Comparison of ENCODE assay signal across 8 cellular contexts in the genomic region with DNA sequence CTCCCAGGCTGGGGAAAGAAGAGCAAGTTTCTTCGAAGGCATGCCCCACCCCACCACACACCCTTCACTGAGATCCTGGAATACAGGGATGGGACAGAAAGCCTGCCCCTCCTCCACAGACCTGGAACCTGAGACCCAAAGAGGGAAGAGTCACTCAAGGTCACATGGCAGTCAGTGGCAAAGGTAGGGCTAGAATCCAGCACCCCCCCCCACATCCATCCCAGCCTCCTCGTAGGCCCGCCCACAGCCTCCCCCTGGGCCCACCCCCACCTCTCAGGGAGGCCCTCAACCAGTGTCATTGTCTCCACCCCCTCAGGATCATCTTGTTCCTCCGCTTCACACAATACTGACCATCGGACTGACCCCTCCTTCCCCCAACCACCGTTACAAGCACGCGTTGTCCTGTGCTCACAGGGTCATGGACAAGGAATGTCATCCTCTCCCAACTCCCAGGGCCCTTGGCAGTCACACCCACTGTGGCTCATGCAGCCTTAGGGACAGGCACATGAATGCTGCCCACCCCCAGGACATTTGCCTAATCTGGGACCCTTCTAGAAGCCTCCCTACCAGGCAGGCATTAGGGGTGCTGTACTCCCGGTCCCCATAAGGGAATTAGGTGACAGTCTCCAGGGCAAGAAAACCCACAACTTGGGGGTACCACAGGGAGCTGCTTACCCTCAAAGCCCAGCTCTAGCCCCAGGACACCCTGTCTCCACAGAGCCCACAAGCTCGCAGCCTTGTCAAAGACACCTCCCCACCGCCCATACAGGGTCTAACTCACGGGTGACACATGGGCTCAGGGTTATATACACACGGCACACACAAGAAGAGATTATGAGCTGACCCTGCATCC. TPM values are rescaled to one million over a fixed set of nuclear protein-coding genes. Genes with fewer than 3 reads are reported as not detected.
A peak's percentile ranks its signal among the peaks of the same experiment; 100 is the strongest.
DNase-seq lines count a peak whose midpoint lies in the region; ATAC-seq, FAIRE-seq and TF ChIP-seq lines count a peak whose summit lies in the region.

No MANE protein-coding gene starts in this region.

- no peaks in the 10 kb centered on the region; the same call in 1 of the 2 replicates for H3K4me1 ChIP-seq in HEK293 (ENCODE audit: control insufficient read depth, insufficient read depth, low read length)
- peaks cover 16 to 76% of the 10 kb centered on the region in 2 donors for H3K4me1 ChIP-seq in muscle layer of duodenum (ENCODE audit: control insufficient read depth in 1 of 2, insufficient read depth in 2 of 2, low read length in 2 of 2)
- no peaks in the 10 kb centered on the region for H3K4me1 ChIP-seq in kidney (ENCODE audit: control insufficient read depth in 1 of 2, insufficient read depth in 1 of 2, low read depth in 1 of 2, low read length in 2 of 2)

- H3K9me3 Mint-ChIP-seq in CD4-positive, alpha-beta T cell, result no peaks in the 10 kb centered on the region
- H3K9me3 Mint-ChIP-seq in activated T-helper 2 cell treated with anti-CD3 and anti-CD28 coated beads, Interferon-gamma antibody, Interleukin-2, Interleukin-4, amounts not matched to agents 10 μg/mL and 5 μg/mL and 100 μg/mL, durations not matched to agents 14 hours and 24 hours and 36 hours, result no peaks in the 10 kb centered on the region

- peak overlapping the region; percentile 90 for H3K4me3 Mint-ChIP-seq in CD4-positive, alpha-beta T cell
- H3K4me3 Mint-ChIP-seq in activated T-helper 2 cell treated with anti-CD3 and anti-CD28 coated beads, Interferon-gamma antibody, Interleukin-2, Interleukin-4, amounts not matched to agents 10 μg/mL and 5 μg/mL and 100 μg/mL, durations not matched to agents 14 hours and 24 hours and 36 hours (ENCODE audit: low read depth), result peak overlapping the region; percentile 75

- no peak for FAIRE-seq in kidney (lab: Jason Lieb, UNC)

- no peak overlapping the region for H3K9ac ChIP-seq in kidney (ENCODE audit: low read length in 2 of 2)

- H3K4me3 ChIP-seq in HEK293 (ENCODE audit: low read depth, low read length) (no peak overlapping the region), muscle layer of duodenum (ENCODE audit: low read depth in 1 of 2, low read length in 2 of 2) (peak overlapping the region; percentile 33 to 69), kidney (ENCODE audit: low read length in 2 of 2) (no peak overlapping the region)

- H3K9me3 ChIP-seq in CD4-positive, alpha-beta T cell (ENCODE audit: control insufficient read depth, low read length), result no peaks in the 10 kb centered on the region
- H3K9me3 ChIP-seq in HEK293 (ENCODE audit: control insufficient read depth, insufficient read depth, low read depth, low read length) (no peaks in the 10 kb centered on the region), muscle layer of duodenum (ENCODE audit: control insufficient read depth in 1 of 2, low read length in 2 of 2) (no peaks in the 10 kb centered on the region), kidney (ENCODE audit: control insufficient read depth in 1 of 2, low read length in 2 of 2) (no peaks in the 10 kb centered on the region)

- no peak overlapping the region for H3K27ac Mint-ChIP-seq in CD4-positive, alpha-beta T cell
- H3K27ac Mint-ChIP-seq in activated T-helper 2 cell treated with anti-CD3 and anti-CD28 coated beads, Interferon-gamma antibody, Interleukin-2, Interleukin-4, amounts not matched to agents 10 μg/mL and 5 μg/mL and 100 μg/mL, durations not matched to agents 14 hours and 24 hours and 36 hours, result no peak overlapping the region

- no peak for TF ChIP-seq CTCF in CD4-positive, alpha-beta T cell (IDR thresholded peaks at IDR 0.05)
- TF ChIP-seq CTCF in HEK293 (tag by site-specific recombination; IDR thresholded peaks at IDR 0.05), result no peak
- TF ChIP-seq CTCF in kidney (IDR thresholded peaks at IDR 0.05; ENCODE audit: borderline replicate concordance, extremely low read depth, insufficient read depth), result no peak

- DNase-seq in CD4-positive, alpha-beta T cell, result no peak
- DNase-seq in activated T-helper 2 cell treated with anti-CD3 and anti-CD28 coated beads, Interferon-gamma antibody, Interleukin-2, Interleukin-4, amounts not matched to agents 10 μg/mL and 5 μg/mL and 100 μg/mL, durations not matched to agents 14 hours and 24 hours and 36 hours (ENCODE audit: low spot score), result no peak
- DNase-seq in cerebellar cortex (ENCODE audit: low spot score) (no peak), NOMO-1 treated with DMSO at 0.1 percent for 48 hours (lab: John Stamatoyannopoulos, UW; ENCODE audit: unreplicated experiment) (no peak), glomerular visceral epithelial cell (ENCODE audit: extremely low spot score) (no peak), kidney (no peak)

- no peak for ATAC-seq in CD4-positive, alpha-beta T cell (ENCODE audit: poor library complexity)

- POLR2A ChIA-PET in CD4-positive, alpha-beta T cell (lab: Charles Lee), result interaction anchor here (1.0 to 3.3 kb wide), 4 partner anchors 8 to 104 kb away, joined by 3 to 20 read pairs (median 6); no protein-coding TSS in a partner anchor
- POLR2A ChIA-PET in HEK293 (lab: Yijun Ruan, JAX), result no interaction called here

- H3K4me1 Mint-ChIP-seq in CD4-positive, alpha-beta T cell (ENCODE audit: low read depth), result peaks cover 61% of the 10 kb centered on the region
- H3K4me1 Mint-ChIP-seq in activated T-helper 2 cell treated with anti-CD3 and anti-CD28 coated beads, Interferon-gamma antibody, Interleukin-2, Interleukin-4, amounts not matched to agents 10 μg/mL and 5 μg/mL and 100 μg/mL, durations not matched to agents 14 hours and 24 hours and 36 hours (ENCODE audit: low read depth), result peaks cover 22% of the 10 kb centered on the region

- no peaks in the 10 kb centered on the region for H3K36me3 ChIP-seq in HEK293 (ENCODE audit: control insufficient read depth in 2 of 2, insufficient read depth in 1 of 2, low read length in 2 of 2)
- no peaks in the 10 kb centered on the region for H3K36me3 ChIP-seq in muscle layer of duodenum (ENCODE audit: control insufficient read depth in 1 of 2, insufficient read depth in 2 of 2, low read length in 2 of 2)
- H3K36me3 ChIP-seq in kidney (ENCODE audit: control insufficient read depth in 1 of 2, insufficient read depth in 2 of 2, low read length in 2 of 2), result no peaks in the 10 kb centered on the region

- CTCF ChIA-PET in CD4-positive, alpha-beta T cell (lab: Charles Lee), result interaction anchor here (1.1 to 2.7 kb wide), 3 partner anchors 8 to 14 kb away, joined by 3 to 24 read pairs (median 3); no protein-coding TSS in a partner anchor
- CTCF ChIA-PET in HEK293 (lab: Yijun Ruan, JAX), result interaction anchor here (0.5 to 2.7 kb wide), 9 partner anchors 8 to 89 kb away, joined by 3 to 21 read pairs (median 4); no protein-coding TSS in a partner anchor

- H3K27ac ChIP-seq in CD4-positive, alpha-beta T cell (ENCODE audit: low read depth, low read length), result no peak overlapping the region
- H3K27ac ChIP-seq in HEK293 (ENCODE audit: extremely low read depth, low read depth, low read length) (no peak overlapping the region), muscle layer of duodenum (ENCODE audit: low read length) (no peak overlapping the region), kidney (ENCODE audit: low read depth in 2 of 2, low read length in 2 of 2) (no peak overlapping the region)

- intact Hi-C loops in CD4-positive, alpha-beta T cell (cut with DNase I, micrococcal nuclease), result loop anchor here (5.0 to 10.0 kb wide), 2 partner anchors 36 to 108 kb away; a partner anchor contains a TSS
- intact Hi-C loops in activated T-helper 2 cell treated with anti-CD3 and anti-CD28 coated beads, Interferon-gamma antibody, Interleukin-2, Interleukin-4, amounts not matched to agents 10 μg/mL and 5 μg/mL and 100 μg/mL, durations not matched to agents 14 hours and 24 hours and 36 hours (cut with micrococcal nuclease), result loop anchor here (5.0 kb wide), 1 partner anchor 36 kb away; no protein-coding TSS in a partner anchor
- intact Hi-C loops in kidney (cut with DNase I), result no loop called here

- H3K36me3 Mint-ChIP-seq in CD4-positive, alpha-beta T cell (ENCODE audit: low read depth), result no peaks in the 10 kb centered on the region
- no peaks in the 10 kb centered on the region for H3K36me3 Mint-ChIP-seq in activated T-helper 2 cell treated with anti-CD3 and anti-CD28 coated beads, Interferon-gamma antibody, Interleukin-2, Interleukin-4, amounts not matched to agents 10 μg/mL and 5 μg/mL and 100 μg/mL, durations not matched to agents 14 hours and 24 hours and 36 hours (ENCODE audit: low read depth)

- peaks cover 35% of the 10 kb centered on the region for H3K27me3 ChIP-seq in CD4-positive, alpha-beta T cell (ENCODE audit: control insufficient read depth, insufficient read depth, low read length)
- H3K27me3 ChIP-seq in muscle layer of duodenum (ENCODE audit: low read depth, low read length), result peaks cover 8% of the 10 kb centered on the region

- H3K27me3 Mint-ChIP-seq in CD4-positive, alpha-beta T cell, result peaks cover 40% of the 10 kb centered on the region
- H3K27me3 Mint-ChIP-seq in activated T-helper 2 cell treated with anti-CD3 and anti-CD28 coated beads, Interferon-gamma antibody, Interleukin-2, Interleukin-4, amounts not matched to agents 10 μg/mL and 5 μg/mL and 100 μg/mL, durations not matched to agents 14 hours and 24 hours and 36 hours (ENCODE audit: low read depth), result peaks cover 54% of the 10 kb centered on the region

TF ChIP-seq in HEK293, 187 proteins besides CTCF, POLR2A, EP300 and RAD21 (continues in another document):
- TF ChIP-seq SP3 (tag by site-specific recombination; IDR thresholded peaks at IDR 0.05) (peak; percentile 75), KLF1 (tag by site-specific recombination; IDR thresholded peaks at IDR 0.05) (peak; percentile 82)

RNA-seq across cellular contexts. Expression of a gene that starts 1.4 kb away (rescaled TPM):
- total RNA-seq in CD4-positive, alpha-beta T cell, result 1 to 10 TPM; 1.9 to 2.3 TPM
- total RNA-seq in activated T-helper 2 cell treated with anti-CD3 and anti-CD28 coated beads, Interferon-gamma antibody, Interleukin-2, Interleukin-4, amounts not matched to agents 10 μg/mL and 5 μg/mL and 100 μg/mL, durations not matched to agents 14 hours and 24 hours and 36 hours, result 0.30 and 0.41 TPM in 2 replicates
- total RNA-seq in kidney, result 1.3 TPM
- polyA plus RNA-seq in kidney (ENCODE audit: insufficient read depth, low read depth, low replicate concordance), result 1.5 TPM

RNA-seq across cellular contexts. Expression of a gene that starts 14.1 kb away (rescaled TPM):
- 1 to 10 TPM; 3.9 to 7.1 TPM for total RNA-seq in CD4-positive, alpha-beta T cell
- 9.8 TPM in 2 replicates for total RNA-seq in activated T-helper 2 cell treated with anti-CD3 and anti-CD28 coated beads, Interferon-gamma antibody, Interleukin-2, Interleukin-4, amounts not matched to agents 10 μg/mL and 5 μg/mL and 100 μg/mL, durations not matched to agents 14 hours and 24 hours and 36 hours
- 51.7 TPM for total RNA-seq in kidney
- 9.3 TPM for polyA plus RNA-seq in kidney (ENCODE audit: insufficient read depth, low read depth, low replicate concordance)

RNA-seq across cellular contexts. Expression of a gene that starts 47.5 kb away (rescaled TPM):
- 10 to 100 TPM; 16.8 to 17.1 TPM for total RNA-seq in CD4-positive, alpha-beta T cell
- 5.0 and 6.4 TPM in 2 replicates for total RNA-seq in activated T-helper 2 cell treated with anti-CD3 and anti-CD28 coated beads, Interferon-gamma antibody, Interleukin-2, Interleukin-4, amounts not matched to agents 10 μg/mL and 5 μg/mL and 100 μg/mL, durations not matched to agents 14 hours and 24 hours and 36 hours
- total RNA-seq in kidney, result 0.19 TPM
- polyA plus RNA-seq in kidney (ENCODE audit: insufficient read depth, low read depth, low replicate concordance), result 0.19 TPM

RNA-seq across cellular contexts. Expression of a gene that starts 51.5 kb away (rescaled TPM):
- 10 to 100 TPM; 57.0 to 62.2 TPM for total RNA-seq in CD4-positive, alpha-beta T cell
- total RNA-seq in activated T-helper 2 cell treated with anti-CD3 and anti-CD28 coated beads, Interferon-gamma antibody, Interleukin-2, Interleukin-4, amounts not matched to agents 10 μg/mL and 5 μg/mL and 100 μg/mL, durations not matched to agents 14 hours and 24 hours and 36 hours, result 59.5 and 59.6 TPM in 2 replicates
- total RNA-seq in kidney, result 36.0 TPM
- 34.3 TPM for polyA plus RNA-seq in kidney (ENCODE audit: insufficient read depth, low read depth, low replicate concordance)

Comparison
In these comparisons a context has a peak if more than half of its experiments do, and no peak if none do; other contexts are left out.
1. H3K4me3 ChIP-seq: peak in muscle layer of duodenum (2 of 2); none in HEK293 (single experiment) and kidney (0 of 2).